In the genomic region with DNA sequence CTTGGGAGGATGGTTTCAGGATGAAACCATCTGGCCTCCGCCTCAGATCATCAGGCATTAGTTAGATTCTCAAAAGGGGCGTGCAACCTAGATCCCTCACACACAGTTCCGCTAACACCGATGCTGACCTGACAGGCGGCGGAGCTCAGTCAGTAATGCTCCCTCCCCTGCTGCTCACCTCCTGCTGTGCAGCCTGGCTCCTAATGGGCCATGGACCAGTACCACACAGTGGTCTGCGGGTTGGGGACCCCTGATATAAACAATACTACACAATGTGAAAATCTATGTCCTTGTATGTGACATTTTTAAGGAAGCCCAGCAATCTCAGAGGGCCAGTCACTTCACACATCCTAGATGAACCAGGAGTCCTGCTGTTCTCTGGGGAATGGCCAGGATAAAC, we compare ENCODE assay signal across 24 cellular contexts.
"Had no signal": no experiment of that assay in that cellular context is flagged by ENCODE, and none has a peak within 500 bp of the region (broad histone marks: within the 10 kb centered on the region; RNA-seq: fewer than 3 reads in every experiment).

No MANE protein-coding gene starts in this region.

- H3K4me1 Mint-ChIP-seq: activated CD4-positive, alpha-beta memory T cell treated with anti-CD3 and anti-CD28 coated beads, Interleukin-2, amount 10 ng/mL, durations not matched to agents 7 days and 5 days; activated CD4-positive, alpha-beta T cell treated with anti-CD3 and anti-CD28 coated beads for 36 hours; activated naive CD4-positive, alpha-beta T cell treated with anti-CD3 and anti-CD28 coated beads, Interleukin-2, amount 10 ng/mL, durations not matched to agents 7 days and 5 days; activated naive CD8-positive, alpha-beta T cell treated with anti-CD3 and anti-CD28 coated beads for 36 hours; activated T-helper 17 cell treated with anti-CD3 and anti-CD28 coated beads, Interleukin-2, amount 50 U/mL, for 72 hours; T-helper 17 cell had no signal

- H3K27me3 Mint-ChIP-seq: activated CD4-positive, alpha-beta memory T cell treated with anti-CD3 and anti-CD28 coated beads, Interleukin-2, amount 10 ng/mL, durations not matched to agents 7 days and 5 days; activated naive CD4-positive, alpha-beta T cell treated with anti-CD3 and anti-CD28 coated beads, Interleukin-2, amount 10 ng/mL, durations not matched to agents 7 days and 5 days; activated naive CD8-positive, alpha-beta T cell treated with anti-CD3 and anti-CD28 coated beads for 36 hours had no signal

- H3K27ac Mint-ChIP-seq: activated CD4-positive, alpha-beta memory T cell treated with anti-CD3 and anti-CD28 coated beads, Interleukin-2, amount 10 ng/mL, durations not matched to agents 7 days and 5 days; activated CD4-positive, alpha-beta T cell treated with anti-CD3 and anti-CD28 coated beads for 36 hours; activated naive CD4-positive, alpha-beta T cell treated with anti-CD3 and anti-CD28 coated beads, Interleukin-2, amount 10 ng/mL, durations not matched to agents 7 days and 5 days; activated naive CD8-positive, alpha-beta T cell treated with anti-CD3 and anti-CD28 coated beads for 36 hours; activated T-helper 17 cell treated with anti-CD3 and anti-CD28 coated beads, Interleukin-2, amount 50 U/mL, for 72 hours; T-helper 17 cell had no signal

- H3K36me3 ChIP-seq: brain microvascular endothelial cell, cardiac muscle cell had no signal

- H3K27ac ChIP-seq: brain microvascular endothelial cell, cardiac muscle cell had no signal

- FAIRE-seq: RCC 7860 had no signal

- ATAC-seq: activated CD4-positive, alpha-beta T cell treated with anti-CD3 and anti-CD28 coated beads for 36 hours; activated T-helper 17 cell treated with anti-CD3 and anti-CD28 coated beads, Interleukin-2, amount 50 U/mL, for 72 hours; T-helper 17 cell had no signal

- H3K4me3 ChIP-seq: cardiac muscle cell had no signal

- H3K27me3 ChIP-seq: brain microvascular endothelial cell, cardiac muscle cell had no signal

- H3K9me3 Mint-ChIP-seq: activated CD4-positive, alpha-beta memory T cell treated with anti-CD3 and anti-CD28 coated beads, Interleukin-2, amount 10 ng/mL, durations not matched to agents 7 days and 5 days; activated naive CD4-positive, alpha-beta T cell treated with anti-CD3 and anti-CD28 coated beads, Interleukin-2, amount 10 ng/mL, durations not matched to agents 7 days and 5 days; activated naive CD8-positive, alpha-beta T cell treated with anti-CD3 and anti-CD28 coated beads for 36 hours; activated T-helper 17 cell treated with anti-CD3 and anti-CD28 coated beads, Interleukin-2, amount 50 U/mL, for 72 hours had no signal

- H3K36me3 Mint-ChIP-seq: activated naive CD4-positive, alpha-beta T cell treated with anti-CD3 and anti-CD28 coated beads, Interleukin-2, amount 10 ng/mL, durations not matched to agents 7 days and 5 days; activated naive CD8-positive, alpha-beta T cell treated with anti-CD3 and anti-CD28 coated beads for 36 hours had no signal

- DNase-seq: activated CD4-positive, alpha-beta memory T cell treated with anti-CD3 and anti-CD28 coated beads, Interleukin-2, amount 10 ng/mL, durations not matched to agents 7 days and 5 days; activated CD4-positive, alpha-beta T cell treated with anti-CD3 and anti-CD28 coated beads for 36 hours; activated CD4-positive, alpha-beta T cell treated with anti-CD3 and anti-CD28 coated beads, Interleukin-2, amount 50 U/mL, for 1 hour; activated gamma-delta T cell; activated naive CD4-positive, alpha-beta T cell treated with anti-CD3 and anti-CD28 coated beads, Interleukin-2, amount 10 ng/mL, durations not matched to agents 7 days and 5 days; activated naive CD8-positive, alpha-beta T cell treated with anti-CD3 and anti-CD28 coated beads for 36 hours; activated T-cell treated with anti-CD3 and anti-CD28 coated beads for 4 hours; activated T-cell treated with anti-CD3 and anti-CD28 coated beads, Interleukin-2, amount 50 U/mL, for 48 hours; brain microvascular endothelial cell; MM.1S; NCI-H1105 treated with DMSO at 0.1 percent for 48 hours; NCI-H1436 treated with DMSO at 0.1 percent for 48 hours; NCI-H1930; NCI-H2171; NCI-H345; NCI-H510A; NCI-H526 treated with DMSO at 0.1 percent for 48 hours; PC-3; SHP77; T-helper 17 cell; T-helper 9 cell had no signal

- H3K4me3 Mint-ChIP-seq: activated CD4-positive, alpha-beta memory T cell treated with anti-CD3 and anti-CD28 coated beads, Interleukin-2, amount 10 ng/mL, durations not matched to agents 7 days and 5 days; activated CD4-positive, alpha-beta T cell treated with anti-CD3 and anti-CD28 coated beads for 36 hours; activated naive CD4-positive, alpha-beta T cell treated with anti-CD3 and anti-CD28 coated beads, Interleukin-2, amount 10 ng/mL, durations not matched to agents 7 days and 5 days; activated naive CD8-positive, alpha-beta T cell treated with anti-CD3 and anti-CD28 coated beads for 36 hours; activated T-helper 17 cell treated with anti-CD3 and anti-CD28 coated beads, Interleukin-2, amount 50 U/mL, for 72 hours; T-helper 17 cell had no signal
